In the genomic region with DNA sequence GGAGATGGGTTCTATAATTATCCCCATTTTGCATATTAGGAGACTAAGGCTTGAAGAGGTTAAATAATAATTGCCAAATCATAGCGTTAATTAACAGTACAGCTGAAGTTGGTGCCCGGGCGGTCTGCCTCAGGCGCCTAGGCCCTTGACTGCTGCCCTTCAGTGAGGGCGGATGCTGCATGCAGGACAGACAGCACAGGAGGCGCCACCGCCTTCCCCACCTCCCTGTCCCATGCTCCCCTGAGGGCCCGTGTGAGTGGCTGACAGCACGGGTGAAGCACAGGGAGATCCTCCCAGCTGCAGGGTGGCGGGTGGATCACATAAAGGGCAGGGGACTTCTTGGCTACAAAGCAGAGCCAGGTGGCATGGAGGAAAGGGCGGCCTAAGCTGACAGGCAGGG, we compare ENCODE assay signal across 15 cellular contexts.
"Had no signal": no experiment of that assay in that cellular context is flagged by ENCODE, and none has a peak within 500 bp of the region (broad histone marks: within the 10 kb centered on the region; RNA-seq: fewer than 3 reads in every experiment).

No MANE protein-coding gene starts in this region.

- ATAC-seq: activated CD4-positive, alpha-beta T cell treated with anti-CD3 and anti-CD28 coated beads for 36 hours; esophagus mucosa; stimulated activated naive CD8-positive, alpha-beta T cell treated with anti-CD3 and anti-CD28 coated beads, Interleukin-15, amount 100 ng/mL, for 72 hours; upper lobe of right lung had no signal

- H3K27me3 Mint-ChIP-seq: activated CD4-positive, alpha-beta T cell treated with anti-CD3 and anti-CD28 coated beads for 36 hours; stimulated activated naive CD8-positive, alpha-beta T cell treated with anti-CD3 and anti-CD28 coated beads, Interleukin-15, amount 100 ng/mL, for 72 hours had no signal

- H3K27ac Mint-ChIP-seq: activated CD4-positive, alpha-beta memory T cell treated with anti-CD3 and anti-CD28 coated beads, Interleukin-2, amount 10 ng/mL, durations not matched to agents 7 days and 5 days; activated CD4-positive, alpha-beta T cell treated with anti-CD3 and anti-CD28 coated beads for 36 hours; activated naive CD8-positive, alpha-beta T cell treated with anti-CD3 and anti-CD28 coated beads, Interleukin-2, amount 10 ng/mL, durations not matched to agents 7 days and 5 days; immature natural killer cell; neural progenitor cell; stimulated activated naive CD8-positive, alpha-beta T cell treated with anti-CD3 and anti-CD28 coated beads, Interleukin-15, amount 100 ng/mL, for 72 hours had no signal

- DNase-seq: activated CD4-positive, alpha-beta memory T cell treated with anti-CD3 and anti-CD28 coated beads, Interleukin-2, amount 10 ng/mL, durations not matched to agents 7 days and 5 days; activated CD4-positive, alpha-beta T cell treated with anti-CD3 and anti-CD28 coated beads for 36 hours; activated naive CD8-positive, alpha-beta T cell treated with anti-CD3 and anti-CD28 coated beads, Interleukin-2, amount 10 ng/mL, durations not matched to agents 7 days and 5 days; activated T-cell treated with anti-CD3 and anti-CD28 coated beads, Interleukin-2, amount 50 U/mL, for 48 hours; aorta; immature natural killer cell; midbrain; posterior cingulate gyrus; stimulated activated CD4-positive, alpha-beta T cell treated with anti-CD3 and anti-CD28 coated beads, Interleukin-15, amount 100 ng/mL, for 24 hours; stimulated activated CD4-positive, alpha-beta T cell treated with anti-CD3 and anti-CD28 coated beads, Interleukin-4, amount 100 ng/mL, for 4 hours; stimulated activated naive CD8-positive, alpha-beta T cell treated with anti-CD3 and anti-CD28 coated beads, Interleukin-15, amount 100 ng/mL, for 72 hours; testis; upper lobe of right lung had no signal

- H3K9me3 Mint-ChIP-seq: activated CD4-positive, alpha-beta memory T cell treated with anti-CD3 and anti-CD28 coated beads, Interleukin-2, amount 10 ng/mL, durations not matched to agents 7 days and 5 days; activated naive CD8-positive, alpha-beta T cell treated with anti-CD3 and anti-CD28 coated beads, Interleukin-2, amount 10 ng/mL, durations not matched to agents 7 days and 5 days; immature natural killer cell; neural progenitor cell had no signal

- H3K4me1 Mint-ChIP-seq: activated CD4-positive, alpha-beta memory T cell treated with anti-CD3 and anti-CD28 coated beads, Interleukin-2, amount 10 ng/mL, durations not matched to agents 7 days and 5 days; activated CD4-positive, alpha-beta T cell treated with anti-CD3 and anti-CD28 coated beads for 36 hours; activated naive CD8-positive, alpha-beta T cell treated with anti-CD3 and anti-CD28 coated beads, Interleukin-2, amount 10 ng/mL, durations not matched to agents 7 days and 5 days; stimulated activated naive CD8-positive, alpha-beta T cell treated with anti-CD3 and anti-CD28 coated beads, Interleukin-15, amount 100 ng/mL, for 72 hours had no signal

- H3K36me3 Mint-ChIP-seq: activated naive CD8-positive, alpha-beta T cell treated with anti-CD3 and anti-CD28 coated beads, Interleukin-2, amount 10 ng/mL, durations not matched to agents 7 days and 5 days; immature natural killer cell; neural progenitor cell had no signal

- H3K4me3 Mint-ChIP-seq: activated CD4-positive, alpha-beta memory T cell treated with anti-CD3 and anti-CD28 coated beads, Interleukin-2, amount 10 ng/mL, durations not matched to agents 7 days and 5 days; activated CD4-positive, alpha-beta T cell treated with anti-CD3 and anti-CD28 coated beads for 36 hours; activated naive CD8-positive, alpha-beta T cell treated with anti-CD3 and anti-CD28 coated beads, Interleukin-2, amount 10 ng/mL, durations not matched to agents 7 days and 5 days; immature natural killer cell; neural progenitor cell; stimulated activated naive CD8-positive, alpha-beta T cell treated with anti-CD3 and anti-CD28 coated beads, Interleukin-15, amount 100 ng/mL, for 72 hours had no signal
